1 cellular context compared by ENCODE assay signal in genomic region chr12:49334681-49335080, GRCh38.
TF ChIP-seq lines count a peak whose summit lies in the region.

No MANE protein-coding gene starts in this region.

TF ChIP-seq in HEK293, 187 proteins besides CTCF, POLR2A, EP300 and RAD21 (continued from another document):
- no peak for TF ChIP-seq ZNF341 (tag by site-specific recombination; IDR thresholded peaks at IDR 0.05; ENCODE audit: low read depth)
- no peak for TF ChIP-seq ZNF155 (tag by site-specific recombination; IDR thresholded peaks at IDR 0.05)
- no peak for TF ChIP-seq MYNN (tag by site-specific recombination; IDR thresholded peaks at IDR 0.05; ENCODE audit: borderline replicate concordance)
